8 cellular contexts compared by ENCODE assay signal in genomic region chr10:63630085-63630927, GRCh38.
A peak's percentile ranks its signal among the peaks of the same experiment; 100 is the strongest.
DNase-seq lines count a peak whose midpoint lies in the region; ATAC-seq and TF ChIP-seq lines count a peak whose summit lies in the region.

No MANE protein-coding gene starts in this region.

- no peaks in the 10 kb centered on the region for H3K9me3 Mint-ChIP-seq in CD4-positive, alpha-beta T cell

- no peaks in the 10 kb centered on the region for H3K27me3 ChIP-seq in CD4-positive, alpha-beta T cell (ENCODE audit: control insufficient read depth, insufficient read depth, low read length)
- H3K27me3 ChIP-seq in effector memory CD4-positive, alpha-beta T cell (replicated peaks; ENCODE audit: control insufficient read depth, insufficient read depth, low read length, poor library complexity, severe bottlenecking) = no peaks in the 10 kb centered on the region
- H3K27me3 ChIP-seq in mesenchymal stem cell (ENCODE audit: control insufficient read depth in 1 of 2, insufficient read depth in 1 of 2, low read length in 2 of 2) = no peaks in the 10 kb centered on the region

- DNase-seq in CD4-positive, alpha-beta T cell = peak; percentile 49 to 79 (median 70)
- DNase-seq in NCI-H82 (lab: John Stamatoyannopoulos, UW) (peak; percentile 91), mesenchymal stem cell (peak; percentile 96)
- peak; percentile 89 for DNase-seq in activated CD8-positive, alpha-beta memory T cell treated with anti-CD3 and anti-CD28 coated beads for 24 hours
- DNase-seq in effector memory CD4-positive, alpha-beta T cell = peak; percentile 56 to 64 (median 62)
- DNase-seq in stimulated activated CD8-positive, alpha-beta memory T cell treated with anti-CD3 and anti-CD28 coated beads, Interleukin-12 subunit alpha, Interleukin-12 subunit beta, amount 100 ng/mL, for 1 hour (ENCODE audit: low read depth) = peak; percentile 57

- peak overlapping the region; percentile 77 to 94 for H3K18ac ChIP-seq in mesenchymal stem cell (ENCODE audit: low read depth in 1 of 2, low read length in 2 of 2)

- peak overlapping the region; percentile 95 for H3K4me3 Mint-ChIP-seq in CD4-positive, alpha-beta T cell

- peak overlapping the region in 1 of 2 experiments; percentile 73 for H3K14ac ChIP-seq in mesenchymal stem cell (ENCODE audit: low read length in 2 of 2)

- H3K4me1 Mint-ChIP-seq in CD4-positive, alpha-beta T cell (ENCODE audit: low read depth) = peaks cover 23% of the 10 kb centered on the region

- H2BK5ac ChIP-seq in mesenchymal stem cell (ENCODE audit: low read depth, low read length, poor library complexity, severe bottlenecking) = peak overlapping the region; percentile 100

- H2AFZ ChIP-seq in mesenchymal stem cell (ENCODE audit: low read depth, low read length) = peak overlapping the region; percentile 36

- peak overlapping the region; percentile 66 for H4K8ac ChIP-seq in mesenchymal stem cell (ENCODE audit: low read length)

- TF ChIP-seq CTCF in CD4-positive, alpha-beta T cell (IDR thresholded peaks at IDR 0.05) = no peak

- H3K27ac ChIP-seq in CD4-positive, alpha-beta T cell (ENCODE audit: low read depth, low read length) = peak overlapping the region; percentile 43
- H3K27ac ChIP-seq in effector memory CD4-positive, alpha-beta T cell (ENCODE audit: insufficient read depth, low read length, poor library complexity, severe bottlenecking) = peak overlapping the region; percentile 61
- peak overlapping the region; percentile 100 for H3K27ac ChIP-seq in mesenchymal stem cell (ENCODE audit: low read length, poor library complexity, severe bottlenecking)

- H4K91ac ChIP-seq in mesenchymal stem cell (ENCODE audit: low read length) = peak overlapping the region; percentile 64

- peak overlapping the region; percentile 24 to 98 for H3K4ac ChIP-seq in mesenchymal stem cell (ENCODE audit: low read depth in 1 of 2, low read length in 2 of 2)

- H3K4me1 ChIP-seq in effector memory CD4-positive, alpha-beta T cell (ENCODE audit: control insufficient read depth, insufficient read depth, low read length, poor library complexity, severe bottlenecking) = peaks cover 19% of the 10 kb centered on the region
- peaks cover 7% of the 10 kb centered on the region for H3K4me1 ChIP-seq in mesenchymal stem cell (ENCODE audit: control insufficient read depth, insufficient read depth, low read depth, low read length)

- peak overlapping the region; percentile 98 for H2AK5ac ChIP-seq in mesenchymal stem cell (ENCODE audit: low read length, severe bottlenecking)

- no peaks in the 10 kb centered on the region for H3K36me3 ChIP-seq in effector memory CD4-positive, alpha-beta T cell (ENCODE audit: control insufficient read depth, insufficient read depth, low read length)
- H3K36me3 ChIP-seq in mesenchymal stem cell (ENCODE audit: control insufficient read depth in 1 of 2, insufficient read depth in 2 of 2, low read depth in 1 of 2, low read length in 2 of 2) = no peaks in the 10 kb centered on the region

- no peaks in the 10 kb centered on the region for H3K9me3 ChIP-seq in CD4-positive, alpha-beta T cell (ENCODE audit: control insufficient read depth, low read length)
- H3K9me3 ChIP-seq in effector memory CD4-positive, alpha-beta T cell (ENCODE audit: control insufficient read depth, low read length) = no peaks in the 10 kb centered on the region
- H3K9me3 ChIP-seq in mesenchymal stem cell (ENCODE audit: control insufficient read depth, low read length) = no peaks in the 10 kb centered on the region

- POLR2A ChIA-PET in CD4-positive, alpha-beta T cell (lab: Charles Lee) = interaction anchor here (1.0 to 4.3 kb wide), 18 partner anchors 9 to 497 kb away, joined by 3 to 52 read pairs (median 5); partner anchors contain the start of genes JMJD1C, NRBF2 and REEP3

- H3K9ac ChIP-seq in mesenchymal stem cell (ENCODE audit: low read length) = peak overlapping the region; percentile 94

- H2BK15ac ChIP-seq in mesenchymal stem cell (ENCODE audit: low read depth, poor library complexity, severe bottlenecking) = peak overlapping the region; percentile 100

- peak overlapping the region; percentile 80 for H3K4me3 ChIP-seq in effector memory CD4-positive, alpha-beta T cell (ENCODE audit: insufficient read depth, low read depth, low read length, poor library complexity, severe bottlenecking)
- H3K4me3 ChIP-seq in mesenchymal stem cell (ENCODE audit: insufficient read depth in 1 of 2, low read depth in 1 of 2, low read length in 2 of 2) = peak overlapping the region; percentile 65 to 89

- H3K4me2 ChIP-seq in mesenchymal stem cell (ENCODE audit: low read length, poor library complexity, severe bottlenecking) = peak overlapping the region; percentile 96

- no peaks in the 10 kb centered on the region for H3K36me3 Mint-ChIP-seq in CD4-positive, alpha-beta T cell (ENCODE audit: low read depth)

- under 1% methylated on average over 43 of the region's 69 CpGs for WGBS in mesenchymal stem cell

- intact Hi-C loops in CD4-positive, alpha-beta T cell (cut with DNase I, micrococcal nuclease) = loop anchor here (1.0 to 10.0 kb wide), 4 partner anchors 87 to 816 kb away; partner anchors contain the start of gene EGR2 (in 1 of the 2)

- H3K79me1 ChIP-seq in mesenchymal stem cell (replicated peaks; ENCODE audit: low read length, poor library complexity, severe bottlenecking) = peaks cover 3% of the 10 kb centered on the region

- H3K27ac Mint-ChIP-seq in CD4-positive, alpha-beta T cell = peak overlapping the region; percentile 82

- CTCF ChIA-PET in CD4-positive, alpha-beta T cell (lab: Charles Lee) = interaction anchor here (0.8 to 4.5 kb wide), 17 partner anchors 9 to 463 kb away, joined by 3 to 41 read pairs (median 4); no protein-coding TSS in a partner anchor

- H2BK120ac ChIP-seq in mesenchymal stem cell (ENCODE audit: low read depth, low read length) = peak overlapping the region; percentile 94

- ATAC-seq in CD4-positive, alpha-beta T cell (ENCODE audit: poor library complexity) = peak; percentile 75
- peak; percentile 61 for ATAC-seq in GM19395 (IDR thresholded peaks at IDR 0.05; ENCODE audit: unreplicated experiment)
- ATAC-seq in HG03521 (IDR thresholded peaks at IDR 0.05; ENCODE audit: unreplicated experiment) = peak; percentile 65

- H2BK12ac ChIP-seq in mesenchymal stem cell (ENCODE audit: low read length in 2 of 2) = peak overlapping the region in 1 of 2 experiments; percentile 96

- H3K23ac ChIP-seq in mesenchymal stem cell (ENCODE audit: low read length in 2 of 2) = no peak overlapping the region

- no peaks in the 10 kb centered on the region for H3K27me3 Mint-ChIP-seq in CD4-positive, alpha-beta T cell

Comparison
In these comparisons a context has a peak if more than half of its experiments do, and no peak if none do; other contexts are left out.
1. Peak in every context shown above with its lines: DNase-seq, ATAC-seq, H3K4me3 ChIP-seq and H3K27ac ChIP-seq.
2. H3K27ac ChIP-seq: peak in every context shown above with its lines; median percentile 100 in mesenchymal stem cell; 61 in effector memory CD4-positive, alpha-beta T cell; 43 in CD4-positive, alpha-beta T cell.